Comparison of ENCODE assay signal across 1 cellular context in genomic region chr14:100578552-100578951, GRCh38.
TF ChIP-seq lines count a peak whose summit lies in the region.

No MANE protein-coding gene starts in this region.

TF ChIP-seq in HEK293, 187 proteins besides CTCF, POLR2A, EP300 and RAD21 (continued from another document):
- TF ChIP-seq ZXDB (tag by site-specific recombination; IDR thresholded peaks at IDR 0.05) (0 out of 2 replicates have a peak, but pooled peaks have one; percentile 20), ZNF580 (tag by site-specific recombination; IDR thresholded peaks at IDR 0.05) (peak; percentile 90; the same call in 1 of the 2 replicates), ZFHX2 (tag by site-specific recombination; conservative IDR thresholded peaks at IDR 0.05) (no peak), KLF17 (tag by site-specific recombination; IDR thresholded peaks at IDR 0.05) (0 out of 2 replicates have a peak, but pooled peaks have one; percentile 17), ZNF670 (tag by site-specific recombination; IDR thresholded peaks at IDR 0.05; ENCODE audit: low read depth) (no peak), KLF10 (tag by site-specific recombination; IDR thresholded peaks at IDR 0.05) (no peak), ZNF639 (tag by site-specific recombination; IDR thresholded peaks at IDR 0.05) (peak; percentile 54; the same call in 1 of the 2 replicates), ZNF37A (tag by site-specific recombination; IDR thresholded peaks at IDR 0.05) (no peak), ZNF510 (tag by site-specific recombination; IDR thresholded peaks at IDR 0.05; ENCODE audit: insufficient replicate concordance) (no peak), SETDB1 (IDR thresholded peaks at IDR 0.05; ENCODE audit: insufficient read length, low read length) (peak; percentile 28), ZSCAN23 (tag by site-specific recombination; IDR thresholded peaks at IDR 0.05) (0 out of 2 replicates have a peak, but pooled peaks have one; percentile 47)
